24 cellular contexts compared by ENCODE assay signal in genomic region chr21:29413683-29414082, GRCh38.
DNase-seq lines count a peak whose midpoint lies in the region; ATAC-seq, FAIRE-seq and TF ChIP-seq lines count a peak whose summit lies in the region.
"Had no signal": no experiment of that assay in that cellular context is flagged by ENCODE, and none has a peak within 500 bp of the region (broad histone marks: within the 10 kb centered on the region; RNA-seq: fewer than 3 reads in every experiment).

No MANE protein-coding gene starts in this region.

- CTCF ChIA-PET in mammary epithelial cell (lab: Charles Lee; ENCODE audit: low non-redundant PET) (no interaction called here), MCF 10A (lab: Yijun Ruan, JAX) (interaction anchor here (1.1 kb wide), 1 partner anchor 9 kb away, joined by 6 read pairs; no protein-coding TSS in a partner anchor)

- no peak overlapping the region for H3K4me2 ChIP-seq in mammary epithelial cell (ENCODE audit: insufficient read depth, low read depth, low read length)
- H3K4me2 ChIP-seq: A549; BLaER1 treated with 17β-estradiol and CSF1 and Interleukin-3, amounts not matched to agents 10 nM and 100 nM had no signal

- WGBS in mammary epithelial cell (ENCODE audit: low coverage, missing lambda C conversion rate): 79% methylated on average over 3 of the region's 3 CpGs

- H3K4me1 ChIP-seq in mammary epithelial cell (ENCODE audit: insufficient read depth, low read length) (no peaks in the 10 kb centered on the region), foreskin keratinocyte (no peaks in the 10 kb centered on the region)
- H3K4me1 ChIP-seq: A549 had no signal

- H3K27ac ChIP-seq in mammary epithelial cell (ENCODE audit: insufficient read depth, low read depth, low read length): no peak overlapping the region
- H3K27ac ChIP-seq in epithelial cell of prostate: peak overlapping the region; percentile 14
- H3K27ac ChIP-seq in foreskin keratinocyte: no peak overlapping the region
- H3K27ac ChIP-seq: 22Rv1; A549; BLaER1 treated with 17β-estradiol and CSF1 and Interleukin-3, amounts not matched to agents 10 nM and 100 nM; C4-2B had no signal

- H3K27me3 ChIP-seq in mammary epithelial cell (ENCODE audit: insufficient read depth, low read length) (no peaks in the 10 kb centered on the region), bronchial epithelial cell (ENCODE audit: control insufficient read depth, insufficient read depth, low read length) (no peaks in the 10 kb centered on the region), foreskin keratinocyte (no peaks in the 10 kb centered on the region)
- H3K27me3 ChIP-seq: BLaER1 treated with 17β-estradiol and CSF1 and Interleukin-3, amounts not matched to agents 10 nM and 100 nM had no signal

- peak; percentile 94 for ATAC-seq in foreskin keratinocyte
- ATAC-seq: A549; CD8-positive, alpha-beta T cell had no signal

- H3K36me3 Mint-ChIP-seq in MCF 10A (ENCODE audit: insufficient read depth, unreplicated experiment): peaks cover 13% of the 10 kb centered on the region

- dilution Hi-C loops in mammary epithelial cell (cut with HindIII; ENCODE audit: low sequenced_read_pairs): no loop called here

- H3K4me1 Mint-ChIP-seq in MCF 10A (ENCODE audit: insufficient read depth, unreplicated experiment): peaks cover 10% of the 10 kb centered on the region

- no peak for TF ChIP-seq CTCF in mammary epithelial cell (conservative IDR thresholded peaks at IDR 0.05 in 1 of 2, IDR thresholded peaks at IDR 0.05 in 1 of 2; ENCODE audit: extremely low read depth in 1 of 2, insufficient read depth in 1 of 2, low read depth in 1 of 2, low read length in 2 of 2)
- TF ChIP-seq CTCF in MCF 10A (IDR thresholded peaks at IDR 0.05; ENCODE audit: unreplicated experiment): no peak
- no peak for TF ChIP-seq CTCF in bronchial epithelial cell (IDR thresholded peaks at IDR 0.05; ENCODE audit: insufficient read depth, low read length, severe bottlenecking)
- TF ChIP-seq CTCF in foreskin keratinocyte (conservative IDR thresholded peaks at IDR 0.05): no peak

- in situ Hi-C loops in mammary epithelial cell (cut with MboI; ENCODE audit: low sequenced_read_pairs in 2 of 2): no loop called here

- H3K9me3 Mint-ChIP-seq in MCF 10A (ENCODE audit: unreplicated experiment): no peaks in the 10 kb centered on the region

- H3K27me3 Mint-ChIP-seq in MCF 10A (ENCODE audit: insufficient read depth, unreplicated experiment): no peaks in the 10 kb centered on the region
- H3K27me3 Mint-ChIP-seq: B cell; CD4-positive, alpha-beta T cell had no signal

- H2AFZ ChIP-seq in mammary epithelial cell (ENCODE audit: low read depth, low read length): no peak overlapping the region

- intact Hi-C loops in mammary epithelial cell (cut with micrococcal nuclease) (no loop called here), MCF 10A (cut with micrococcal nuclease) (no loop called here)

- H3K4me3 Mint-ChIP-seq in MCF 10A (ENCODE audit: unreplicated experiment): no peak overlapping the region
- H3K4me3 Mint-ChIP-seq: B cell; CD4-positive, alpha-beta T cell; CD8-positive, alpha-beta T cell had no signal

- BruUV-seq in mammary epithelial cell (replicated peaks; lab: Mats Ljungman, UMichigan): no TSS peak
- BruUV-seq in MCF 10A (replicated peaks; lab: Mats Ljungman, UMichigan): no TSS peak

- H3K9ac ChIP-seq in mammary epithelial cell (ENCODE audit: insufficient read depth, low read length): no peak overlapping the region
- H3K9ac ChIP-seq: BLaER1 treated with 17β-estradiol and CSF1 and Interleukin-3, amounts not matched to agents 10 nM and 100 nM had no signal

- FAIRE-seq in bronchial epithelial cell (lab: Jason Lieb, UNC): peak; percentile 23
- FAIRE-seq: A549, D721Med, G401.6, GM12891, GM19239 had no signal

- H3K4me3 ChIP-seq in mammary epithelial cell (replicated peaks in 1 of 3; ENCODE audit: insufficient read depth in 1 of 3, low read depth in 2 of 3, low read length in 3 of 3) (no peak overlapping the region), bronchial epithelial cell (ENCODE audit: low read depth, low read length) (no peak overlapping the region)
- H3K4me3 ChIP-seq: A549; BLaER1 treated with 17β-estradiol and CSF1 and Interleukin-3, amounts not matched to agents 10 nM and 100 nM had no signal

- no peaks in the 10 kb centered on the region for H3K9me3 ChIP-seq in mammary epithelial cell (replicated peaks; ENCODE audit: insufficient read depth, low read length)
- H3K9me3 ChIP-seq: A549; BLaER1 treated with 17β-estradiol and CSF1 and Interleukin-3, amounts not matched to agents 10 nM and 100 nM; Caco-2 had no signal

- H3K27ac Mint-ChIP-seq in MCF 10A (ENCODE audit: low read depth, unreplicated experiment): no peak overlapping the region
- H3K27ac Mint-ChIP-seq: B cell; CD4-positive, alpha-beta T cell; CD8-positive, alpha-beta T cell had no signal

- no peaks in the 10 kb centered on the region for H3K79me2 ChIP-seq in mammary epithelial cell (ENCODE audit: insufficient read depth, low read length)

- POLR2A ChIA-PET in MCF 10A (lab: Yijun Ruan, JAX): interaction anchor here (0.5 to 2.1 kb wide), 3 partner anchors 10 to 270 kb away, joined by 3 to 4 read pairs (median 3); no protein-coding TSS in a partner anchor

- H3K36me3 ChIP-seq in mammary epithelial cell (ENCODE audit: insufficient read depth, low read length): no peaks in the 10 kb centered on the region
- no peaks in the 10 kb centered on the region for H3K36me3 ChIP-seq in bronchial epithelial cell (ENCODE audit: control insufficient read depth, insufficient read depth, low read length)

- no peaks in the 10 kb centered on the region for H4K20me1 ChIP-seq in mammary epithelial cell (ENCODE audit: insufficient read depth, low read length)

- peak; percentile 62 for DNase-seq in mammary epithelial cell
- DNase-seq in MCF 10A (ENCODE audit: unreplicated experiment): no peak
- DNase-seq in bronchial epithelial cell (ENCODE audit: low read depth): peak; percentile 54
- DNase-seq in epithelial cell of prostate (ENCODE audit: low read depth, low spot score): no peak
- DNase-seq in foreskin keratinocyte: peak in 1 of 2 donors; percentile 68
- DNase-seq in GOT3 (lab: John Stamatoyannopoulos, UW): no peak
- no peak for DNase-seq in activated CD8-positive, alpha-beta memory T cell treated with anti-CD3 and anti-CD28 coated beads, Interleukin-2, amount 50 U/mL, for 48 hours
- DNase-seq in OCI-M1 (lab: John Stamatoyannopoulos, UW): no peak
- DNase-seq: AML-193; Caco-2; Calu3; CD4-positive, alpha-beta T cell; CD8-positive, alpha-beta T cell; DMS79 treated with DMSO at 0.1 percent for 48 hours; GF-D8 had no signal

Comparison
In these comparisons a context has a peak if more than half of its experiments do, and no peak if none do; other contexts are left out.
1. DNase-seq: peak in mammary epithelial cell (single experiment) and bronchial epithelial cell (single experiment); none in MCF 10A (single experiment), epithelial cell of prostate (single experiment), GOT3 (single experiment), activated CD8-positive, alpha-beta memory T cell treated with anti-CD3 and anti-CD28 coated beads, Interleukin-2, amount 50 U/mL, for 48 hours (single experiment) and OCI-M1 (single experiment).